Comparison of ENCODE assay signal across 12 cellular contexts in genomic region chr21:42830456-42831455, GRCh38. TPM values are rescaled to one million over a fixed set of nuclear protein-coding genes. Genes with fewer than 3 reads are reported as not detected.
DNase-seq lines count a peak whose midpoint lies in the region; ATAC-seq and TF ChIP-seq lines count a peak whose summit lies in the region.
"Had no signal": no experiment of that assay in that cellular context is flagged by ENCODE, and none has a peak within 500 bp of the region (broad histone marks: within the 10 kb centered on the region; RNA-seq: fewer than 3 reads in every experiment).

No MANE protein-coding gene starts in this region.

- H3K27me3 ChIP-seq in right atrium auricular region (peaks cover 4 to 7% of the 10 kb centered on the region in 2 donors), left ventricle myocardium inferior (ENCODE audit: low read depth) (peaks cover 76% of the 10 kb centered on the region), Panc1 (ENCODE audit: control insufficient read depth, insufficient read depth, low read length) (no peaks in the 10 kb centered on the region), esophagus muscularis mucosa (peaks cover 0 to 66% (median 3%) of the 10 kb centered on the region in 4 donors), vagina (no peaks in the 10 kb centered on the region)
- H3K27me3 ChIP-seq: testis had no signal

- in situ Hi-C loops in Panc1 (cut with HindIII; ENCODE audit: low pct_unique_long_range_greater_than_20kb, low sequenced_read_pairs): no loop called here

- no TSS peak for BruUV-seq in Panc1 (replicated peaks; lab: Mats Ljungman, UMichigan)

- TF ChIP-seq CTCF in right atrium auricular region (IDR thresholded peaks at IDR 0.05) (no peak), left ventricle myocardium inferior (IDR thresholded peaks at IDR 0.05; ENCODE audit: borderline replicate concordance) (no peak), Panc1 (IDR thresholded peaks at IDR 0.05) (peak; percentile 39), esophagus muscularis mucosa (IDR thresholded peaks at IDR 0.05) (peak in 1 of 3 experiments; percentile 8), vagina (IDR thresholded peaks at IDR 0.05) (no peak)

- TF ChIP-seq EP300 in esophagus muscularis mucosa (IDR thresholded peaks at IDR 0.05): no peak

- H3K4me3 ChIP-seq in right atrium auricular region (no peak overlapping the region), left ventricle myocardium inferior (no peak overlapping the region), Panc1 (ENCODE audit: low read depth in 2 of 2, low read length in 2 of 2) (no peak overlapping the region), esophagus muscularis mucosa (no peak overlapping the region), vagina (no peak overlapping the region)
- H3K4me3 ChIP-seq: testis had no signal

- 67% methylated on average over 22 of the region's 25 CpGs for WGBS in esophagus muscularis mucosa

- peak; percentile 50 for DNase-seq in right atrium auricular region (ENCODE audit: low spot score)
- DNase-seq in left ventricle myocardium inferior: no peak
- no peak for DNase-seq in Panc1 (ENCODE audit: low read depth, low spot score)
- peak; percentile 45 for DNase-seq in esophagus muscularis mucosa (ENCODE audit: extremely low spot score)
- peak; percentile 64 to 82 for DNase-seq in vagina (ENCODE audit: extremely low spot score in 2 of 2)
- DNase-seq in nucleus accumbens (lab: John Stamatoyannopoulos, UW): no peak
- DNase-seq: amniotic stem cell; NCI-H1930; stimulated activated CD4-positive, alpha-beta T cell treated with anti-CD3 and anti-CD28 coated beads, Interleukin-15, amount 100 ng/mL, for 24 hours; testis had no signal

- ATAC-seq in Panc1 (no peak), HG03095 (IDR thresholded peaks at IDR 0.05; ENCODE audit: unreplicated experiment) (no peak), GM21737 (IDR thresholded peaks at IDR 0.05; ENCODE audit: unreplicated experiment) (no peak)

- H3K27ac ChIP-seq in right atrium auricular region (no peak overlapping the region), left ventricle myocardium inferior (replicated peaks) (no peak overlapping the region), Panc1 (ENCODE audit: low read length) (no peak overlapping the region), esophagus muscularis mucosa (replicated peaks in 1 of 4) (no peak overlapping the region), vagina (no peak overlapping the region)
- H3K27ac ChIP-seq: testis had no signal

- H3K9me3 ChIP-seq in right atrium auricular region: no peaks in the 10 kb centered on the region
- no peaks in the 10 kb centered on the region for H3K9me3 ChIP-seq in left ventricle myocardium inferior (replicated peaks)
- H3K9me3 ChIP-seq in Panc1 (ENCODE audit: control insufficient read depth, insufficient read depth, low read depth, low read length): no peaks in the 10 kb centered on the region
- H3K9me3 ChIP-seq in esophagus muscularis mucosa: no peaks in the 10 kb centered on the region
- no peaks in the 10 kb centered on the region for H3K9me3 ChIP-seq in vagina
- H3K9me3 ChIP-seq: testis had no signal

- H3K36me3 ChIP-seq in right atrium auricular region: no peaks in the 10 kb centered on the region
- no peaks in the 10 kb centered on the region for H3K36me3 ChIP-seq in left ventricle myocardium inferior
- H3K36me3 ChIP-seq in Panc1 (ENCODE audit: control insufficient read depth, insufficient read depth, low read length): no peaks in the 10 kb centered on the region
- no peaks in the 10 kb centered on the region for H3K36me3 ChIP-seq in esophagus muscularis mucosa
- H3K36me3 ChIP-seq in vagina: no peaks in the 10 kb centered on the region

- CTCF ChIA-PET in Panc1 (lab: Charles Lee): interaction anchor here (0.6 to 0.7 kb wide), 2 partner anchors 146 to 292 kb away, joined by 3 read pairs; no protein-coding TSS in a partner anchor

- no peak for TF ChIP-seq POLR2A in esophagus muscularis mucosa (IDR thresholded peaks at IDR 0.05; ENCODE audit: low read depth)
- no peak for TF ChIP-seq POLR2A in vagina (IDR thresholded peaks at IDR 0.05)

- H3K4me1 ChIP-seq in right atrium auricular region (no peaks in the 10 kb centered on the region), left ventricle myocardium inferior (peaks cover 6% of the 10 kb centered on the region), Panc1 (ENCODE audit: control insufficient read depth, insufficient read depth, low read length) (no peaks in the 10 kb centered on the region), esophagus muscularis mucosa (peaks cover 0 to 7% (median 2%) of the 10 kb centered on the region in 4 donors), vagina (no peaks in the 10 kb centered on the region)
- H3K4me1 ChIP-seq: testis had no signal

- POLR2A ChIA-PET in Panc1 (lab: Charles Lee): no interaction called here

- intact Hi-C loops in left ventricle myocardium inferior (cut with micrococcal nuclease) (no loop called here), Panc1 (cut with micrococcal nuclease; ENCODE audit: unreplicated experiment) (loop anchor here (5.0 kb wide), 1 partner anchor 238 kb away; no protein-coding TSS in a partner anchor), esophagus muscularis mucosa (cut with DNase I) (no loop called here), vagina (cut with DNase I) (no loop called here)

RNA-seq across cellular contexts. Expression of gene WDR4, which starts 48.6 kb away (rescaled TPM):
- total RNA-seq in right atrium auricular region (1 to 10 TPM; 1.7 to 4.8 TPM), left ventricle myocardium inferior (6.0 TPM), Panc1 (2021; ENCODE audit: unreplicated experiment) (36.7 TPM), esophagus muscularis mucosa (10 to 100 TPM in 1 of 4 donors, 1 to 10 TPM in 3; 5.8 to 10.1 (median 7.0) TPM), vagina (23.8 TPM)
- polyA plus RNA-seq in Panc1 (2012; ENCODE audit: insufficient read length): 26.1 TPM

Comparison
In these comparisons a context has a peak if more than half of its experiments do, and no peak if none do; other contexts are left out.
1. DNase-seq: peak in right atrium auricular region (single experiment), esophagus muscularis mucosa (single experiment) and vagina (2 of 2); none in left ventricle myocardium inferior (single experiment), Panc1 (single experiment) and nucleus accumbens (0 of 56).